18 cellular contexts compared by ENCODE assay signal in the genomic region with DNA sequence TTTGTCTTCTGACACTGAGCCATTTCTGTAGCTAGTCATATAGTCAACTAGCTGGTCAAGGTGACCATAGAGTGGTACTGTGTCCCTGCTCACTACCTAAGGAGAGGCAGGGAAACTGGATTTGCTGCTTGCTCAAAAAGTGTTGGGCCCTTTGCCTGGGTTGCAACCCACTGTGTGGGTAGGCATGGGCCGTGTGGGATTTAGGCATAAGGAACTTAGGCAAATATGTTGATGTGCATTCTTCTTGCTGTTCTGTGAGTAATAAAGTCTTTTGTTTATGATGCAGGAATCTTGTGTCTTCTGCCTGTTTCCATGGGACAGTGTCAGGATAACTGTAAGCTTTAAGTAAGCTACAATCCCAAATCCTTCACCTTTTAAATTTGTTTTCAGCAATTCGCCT. TPM values are rescaled to one million over a fixed set of nuclear protein-coding genes. Genes with fewer than 3 reads are reported as not detected.
DNase-seq lines count a peak whose midpoint lies in the region; ATAC-seq and TF ChIP-seq lines count a peak whose summit lies in the region.
"Had no signal": no experiment of that assay in that cellular context is flagged by ENCODE, and none has a peak within 500 bp of the region (broad histone marks: within the 10 kb centered on the region; RNA-seq: fewer than 3 reads in every experiment).

No MANE protein-coding gene starts in this region.

- no peaks in the 10 kb centered on the region for H3K79me1 ChIP-seq in IMR-90 (ENCODE audit: low read depth in 1 of 2, low read length in 2 of 2)

- H3K9me3 ChIP-seq in IMR-90 (ENCODE audit: control insufficient read depth, insufficient read depth, low read length) (no peaks in the 10 kb centered on the region), neutrophil (no peaks in the 10 kb centered on the region), mucosa of descending colon (no peaks in the 10 kb centered on the region)
- H3K9me3 ChIP-seq: BLaER1, Caco-2 had no signal

- H3K4me1 ChIP-seq in IMR-90 (ENCODE audit: control insufficient read depth, insufficient read depth, low read length): peaks cover 2% of the 10 kb centered on the region; the same call in 1 of the 2 replicates
- H3K4me1 ChIP-seq in neutrophil (ENCODE audit: control insufficient read depth in 1 of 2, insufficient read depth in 1 of 2, low read depth in 1 of 2, low read length in 1 of 2): peaks cover 60 to 66% of the 10 kb centered on the region in 2 experiments
- H3K4me1 ChIP-seq in mucosa of descending colon (ENCODE audit: low read depth): no peaks in the 10 kb centered on the region
- H3K4me1 ChIP-seq: BLaER1 had no signal

- POLR2A ChIA-PET in IMR-90 (lab: Charles Lee; ENCODE audit: unreplicated experiment) (interaction anchor here (0.6 to 0.7 kb wide), 2 partner anchors 15 to 77 kb away, joined by 3 to 10 read pairs; no protein-coding TSS in a partner anchor), GM10248 (lab: Yijun Ruan, JAX) (interaction anchor here (0.6 kb wide), 1 partner anchor 317 kb away, joined by 6 read pairs; no protein-coding TSS in a partner anchor)

- H3K4me3 ChIP-seq in IMR-90 (ENCODE audit: insufficient read depth, low read depth, low read length): no peak overlapping the region
- no peak overlapping the region for H3K4me3 ChIP-seq in neutrophil (ENCODE audit: low read depth in 1 of 2, low read length in 1 of 2)
- no peak overlapping the region for H3K4me3 ChIP-seq in mucosa of descending colon
- H3K4me3 ChIP-seq: BLaER1 had no signal

- DNase-seq in DMS 273 (lab: John Stamatoyannopoulos, UW; ENCODE audit: unreplicated experiment): peak; percentile 24
- DNase-seq in DMS 273 treated with DMSO at 0.1 percent for 48 hours (lab: John Stamatoyannopoulos, UW): no peak
- DNase-seq in IMR-90: no peak
- DNase-seq in GM10248 (ENCODE audit: extremely low spot score): no peak
- no peak for DNase-seq in mucosa of descending colon
- DNase-seq: Caco-2; CD4-positive, CD25-positive, alpha-beta regulatory T cell; CD8-positive, alpha-beta T cell; DMS53; DMS79 treated with DMSO at 0.1 percent for 48 hours; GF-D8; H9 had no signal

- BruUV-seq in IMR-90 (replicated peaks; lab: Mats Ljungman, UMichigan): no TSS peak

- CTCF ChIA-PET in IMR-90 (lab: Yijun Ruan, JAX) (interaction anchor here (0.7 to 1.2 kb wide), 2 partner anchors 13 to 23 kb away, joined by 3 to 7 read pairs; a partner anchor contains a TSS), GM10248 (lab: Yijun Ruan, JAX) (interaction anchor here (1.3 to 3.1 kb wide), 6 partner anchors 10 to 125 kb away, joined by 3 to 23 read pairs (median 7); a partner anchor contains a TSS)

- no peak overlapping the region for H2AFZ ChIP-seq in IMR-90 (replicated peaks; ENCODE audit: low read length, poor library complexity)

- H3K4me2 ChIP-seq in IMR-90 (ENCODE audit: low read depth, low read length): peak overlapping the region; percentile 14; the same call in 1 of the 2 replicates
- H3K4me2 ChIP-seq: BLaER1 had no signal

- H4K5ac ChIP-seq in IMR-90 (ENCODE audit: low read depth, low read length): no peak overlapping the region

- H3K18ac ChIP-seq in IMR-90 (ENCODE audit: low read depth, low read length): 0 out of 2 replicates have a peak overlapping the region, but pooled peaks have one; percentile 5

- in situ Hi-C loops in IMR-90 (cut with MboI; ENCODE audit: low sequenced_read_pairs): no loop called here

- no peaks in the 10 kb centered on the region for H3K27me3 ChIP-seq in IMR-90 (ENCODE audit: control insufficient read depth, insufficient read depth, low read length)
- H3K27me3 ChIP-seq in neutrophil: no peaks in the 10 kb centered on the region
- H3K27me3 ChIP-seq: BLaER1 had no signal

- H2AK9ac ChIP-seq in IMR-90 (replicated peaks; ENCODE audit: low read depth, low read length, poor library complexity): no peak overlapping the region

- TF ChIP-seq POLR2A in IMR-90 (IDR thresholded peaks at IDR 0.05; ENCODE audit: low read depth, low read length): no peak

- no peak overlapping the region; the same call in 1 of the 2 replicates for H2BK20ac ChIP-seq in IMR-90 (ENCODE audit: low read depth, low read length)

- H3K36me3 ChIP-seq in IMR-90 (ENCODE audit: control insufficient read depth, insufficient read depth, low read length): no peaks in the 10 kb centered on the region
- H3K36me3 ChIP-seq in neutrophil: no peaks in the 10 kb centered on the region
- H3K36me3 ChIP-seq in mucosa of descending colon (ENCODE audit: low read depth): no peaks in the 10 kb centered on the region
- H3K36me3 ChIP-seq: BLaER1 had no signal

- peak overlapping the region; percentile 33; the same call in 1 of the 2 replicates for H4K91ac ChIP-seq in IMR-90 (ENCODE audit: insufficient read depth, low read depth, low read length)

- no peak overlapping the region for H2BK5ac ChIP-seq in IMR-90 (ENCODE audit: low read depth, low read length, poor library complexity, severe bottlenecking)

- no peak overlapping the region for H2BK15ac ChIP-seq in IMR-90 (ENCODE audit: low read depth, low read length)

- no peaks in the 10 kb centered on the region for H3K9me1 ChIP-seq in IMR-90 (ENCODE audit: insufficient read depth, low read length)

- no peak overlapping the region for H4K8ac ChIP-seq in IMR-90 (ENCODE audit: low read depth in 2 of 2, low read length in 2 of 2)

- ATAC-seq in IMR-90 (ENCODE audit: low read depth) (peak; percentile 82), mucosa of descending colon (no peak)
- ATAC-seq: CD8-positive, alpha-beta T cell; HCT116 had no signal

- H3K9ac ChIP-seq in IMR-90 (ENCODE audit: low read depth, low read length): no peak overlapping the region
- H3K9ac ChIP-seq: BLaER1 had no signal

- TF ChIP-seq RAD21 in IMR-90 (IDR thresholded peaks at IDR 0.05; ENCODE audit: low read length): no peak

- WGBS in IMR-90 (ENCODE audit: extremely low coverage in 2 of 2, insufficient read length in 1 of 2), 2 experiments: no CpG with 5 or more reads among the region's 2 CpGs

- H2AK5ac ChIP-seq in IMR-90 (ENCODE audit: low read depth, low read length): peak overlapping the region; percentile 27; the same call in 1 of the 2 replicates

- peak overlapping the region; percentile 19; the same call in 1 of the 2 replicates for H2BK120ac ChIP-seq in IMR-90 (ENCODE audit: low read depth, low read length)

- H3K4ac ChIP-seq in IMR-90 (ENCODE audit: low read depth, low read length): peak overlapping the region; percentile 47; the same call in 1 of the 2 replicates

- H3K56ac ChIP-seq in IMR-90 (ENCODE audit: extremely low read depth, insufficient read depth, low read length): no peak overlapping the region

- dilution Hi-C loops in IMR-90 (cut with HindIII; ENCODE audit: low sequenced_read_pairs, unreplicated experiment): no loop called here

- TF ChIP-seq CTCF in IMR-90 (conservative IDR thresholded peaks at IDR 0.05; ENCODE audit: low read depth, low read length) (no peak), neutrophil (IDR thresholded peaks at IDR 0.05) (no peak), GM10248 (IDR thresholded peaks at IDR 0.05; ENCODE audit: control extremely low read depth, extremely low read depth, low read depth, missing control alignments) (no peak), mucosa of descending colon (IDR thresholded peaks at IDR 0.05) (no peak)

- no peaks in the 10 kb centered on the region for H4K20me1 ChIP-seq in IMR-90 (ENCODE audit: insufficient read depth, low read length)
- H4K20me1 ChIP-seq: BLaER1 had no signal

- H3K27ac ChIP-seq in IMR-90 (ENCODE audit: insufficient read depth, low read length) (no peak overlapping the region), neutrophil (peak overlapping the region; percentile 82)
- H3K27ac ChIP-seq: 22Rv1, BLaER1, C4-2B had no signal

- H3K14ac ChIP-seq in IMR-90 (replicated peaks; ENCODE audit: low read depth, low read length): no peak overlapping the region

- intact Hi-C loops in IMR-90 (cut with micrococcal nuclease): no loop called here
- intact Hi-C loops in mucosa of descending colon (cut with DNase I, micrococcal nuclease): no loop called here

- no peak overlapping the region for H3K23ac ChIP-seq in IMR-90 (ENCODE audit: low read depth, low read length)

TF ChIP-seq in IMR-90, 13 proteins besides CTCF, POLR2A, EP300 and RAD21:
- TF ChIP-seq CHD1 (IDR thresholded peaks at IDR 0.05; ENCODE audit: low read depth, low read length) (no peak), SMC3 (IDR thresholded peaks at IDR 0.05; ENCODE audit: low read depth, low read length) (no peak)
- TF ChIP-seq, protein P1, sequence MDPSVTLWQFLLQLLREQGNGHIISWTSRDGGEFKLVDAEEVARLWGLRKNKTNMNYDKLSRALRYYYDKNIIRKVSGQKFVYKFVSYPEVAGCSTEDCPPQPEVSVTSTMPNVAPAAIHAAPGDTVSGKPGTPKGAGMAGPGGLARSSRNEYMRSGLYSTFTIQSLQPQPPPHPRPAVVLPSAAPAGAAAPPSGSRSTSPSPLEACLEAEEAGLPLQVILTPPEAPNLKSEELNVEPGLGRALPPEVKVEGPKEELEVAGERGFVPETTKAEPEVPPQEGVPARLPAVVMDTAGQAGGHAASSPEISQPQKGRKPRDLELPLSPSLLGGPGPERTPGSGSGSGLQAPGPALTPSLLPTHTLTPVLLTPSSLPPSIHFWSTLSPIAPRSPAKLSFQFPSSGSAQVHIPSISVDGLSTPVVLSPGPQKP (IDR thresholded peaks at IDR 0.05; ENCODE audit: borderline replicate concordance, low read depth, low read length): no peak

RNA-seq across cellular contexts. Expression of a gene that starts 23.1 kb away (rescaled TPM):
- total RNA-seq in IMR-90 (2012; rRNA removed) (20.6 and 26.9 TPM in 2 replicates), mucosa of descending colon (10 to 100 TPM; 20.7 to 35.4 (median 31.6) TPM)
- polyA plus RNA-seq in IMR-90 (2012; rRNA removed): 35.1 and 38.6 TPM in 2 replicates
- 20.3 and 61.4 TPM in 2 replicates for polyA plus RNA-seq in IMR-90 (2012; cell fraction: cytosol; rRNA removed)
- 17.8 and 23.1 TPM in 2 replicates for polyA plus RNA-seq in IMR-90 (2012; cell fraction: nucleus; rRNA removed; ENCODE audit: low replicate concordance)

RNA-seq across cellular contexts. Expression of a gene that starts 39.1 kb away (rescaled TPM):
- total RNA-seq in IMR-90 (2012; rRNA removed) (under 0.01 TPM in 1 of 2 replicates, not detected in the other), mucosa of descending colon (10 to 100 TPM in 1 of 3 donors, 1 to 10 TPM in 2; 7.1 to 20.3 (median 7.2) TPM)
- not detected in 2 replicates for polyA plus RNA-seq in IMR-90 (2012; rRNA removed)
- polyA plus RNA-seq in IMR-90 (2012; cell fraction: cytosol; rRNA removed): not detected in 2 replicates
- polyA plus RNA-seq in IMR-90 (2012; cell fraction: nucleus; rRNA removed; ENCODE audit: low replicate concordance): 0.09 TPM in 1 of 2 replicates, not detected in the other
- total RNA-seq: G401 had no signal
